In the genomic region with DNA sequence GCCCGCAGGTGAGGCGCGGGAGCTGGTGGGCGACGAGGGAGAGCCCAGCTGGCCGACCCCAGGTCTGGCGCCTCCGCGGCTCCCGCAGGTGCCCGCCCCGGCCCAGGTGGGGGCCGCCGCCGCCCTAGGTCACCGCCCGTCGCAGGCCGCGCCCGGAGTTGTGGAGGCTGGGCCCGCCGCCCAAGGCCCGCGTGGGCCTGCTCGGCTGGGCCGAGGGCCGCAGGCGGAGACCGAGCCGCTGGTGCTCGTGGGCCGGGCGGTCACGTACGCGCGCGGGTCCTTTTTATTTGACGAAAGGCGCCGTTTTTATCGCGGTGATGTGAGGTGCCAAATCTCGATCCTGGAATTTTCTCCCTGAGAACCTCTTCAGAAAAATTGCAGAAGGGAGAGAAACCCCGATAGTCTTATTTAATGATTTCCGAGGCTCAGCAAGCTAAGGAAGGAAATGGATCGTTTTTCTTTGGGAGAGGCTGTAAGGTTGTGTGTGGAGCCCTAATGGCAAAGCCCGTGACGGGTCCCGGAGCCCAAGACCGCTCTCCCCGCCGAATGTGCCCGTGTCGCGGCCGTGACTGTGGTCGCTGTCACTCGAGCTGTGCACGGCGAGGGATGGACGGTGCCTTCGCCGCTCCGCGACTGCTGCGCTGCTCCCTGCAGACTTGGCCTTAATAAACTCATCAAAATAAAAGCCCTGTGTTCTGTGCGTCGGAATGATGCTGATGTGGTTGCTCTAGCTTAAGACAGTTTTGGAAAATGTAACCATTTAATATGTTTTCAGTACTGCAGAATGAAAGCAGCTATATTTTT, we compare ENCODE assay signal across 8 cellular contexts. TPM values are rescaled to one million over a fixed set of nuclear protein-coding genes. Genes with fewer than 3 reads are reported as not detected.
DNase-seq lines count a peak whose midpoint lies in the region; ATAC-seq and TF ChIP-seq lines count a peak whose summit lies in the region.

No MANE protein-coding gene starts in this region.

- peaks cover 9% of the 10 kb centered on the region for H3K36me3 Mint-ChIP-seq in activated T-cell treated with anti-CD3 and anti-CD28 coated beads, Interleukin-2, amount 50 U/mL, for 24 hours (ENCODE audit: low read depth)
- peaks cover 3 to 5% of the 10 kb centered on the region in 2 donors for H3K36me3 Mint-ChIP-seq in stimulated activated naive B cell treated with anti-CD40 and anti-IgM and Interleukin-4, amounts not matched to agents 10 μg/mL and 1 μg/mL and 100 μg/mL, for 72 hours

- no peaks in the 10 kb centered on the region for H3K9me3 Mint-ChIP-seq in activated T-cell treated with anti-CD3 and anti-CD28 coated beads, Interleukin-2, amount 50 U/mL, for 24 hours
- no peaks in the 10 kb centered on the region for H3K9me3 Mint-ChIP-seq in stimulated activated naive B cell treated with anti-CD40 and anti-IgM and Interleukin-4, amounts not matched to agents 10 μg/mL and 1 μg/mL and 100 μg/mL, for 72 hours

- no peaks in the 10 kb centered on the region for H3K27me3 Mint-ChIP-seq in activated T-cell treated with anti-CD3 and anti-CD28 coated beads, Interleukin-2, amount 50 U/mL, for 24 hours
- H3K27me3 Mint-ChIP-seq in stimulated activated naive B cell treated with anti-CD40 and anti-IgM and Interleukin-4, amounts not matched to agents 10 μg/mL and 1 μg/mL and 100 μg/mL, for 72 hours = no peaks in the 10 kb centered on the region

- peak overlapping the region; percentile 92 for H3K4me3 ChIP-seq in epithelial cell of proximal tubule (ENCODE audit: low read depth, low read length)

- H3K27ac Mint-ChIP-seq in activated T-cell treated with anti-CD3 and anti-CD28 coated beads, Interleukin-2, amount 50 U/mL, for 24 hours = peak overlapping the region; percentile 81
- peak overlapping the region; percentile 85 for H3K27ac Mint-ChIP-seq in stimulated activated naive B cell treated with anti-CD40 and anti-IgM and Interleukin-4, amounts not matched to agents 10 μg/mL and 1 μg/mL and 100 μg/mL, for 72 hours

- H3K4me1 Mint-ChIP-seq in activated T-cell treated with anti-CD3 and anti-CD28 coated beads, Interleukin-2, amount 50 U/mL, for 24 hours (ENCODE audit: low read depth) = peaks cover 40% of the 10 kb centered on the region
- peaks cover 17 to 42% of the 10 kb centered on the region in 2 donors for H3K4me1 Mint-ChIP-seq in stimulated activated naive B cell treated with anti-CD40 and anti-IgM and Interleukin-4, amounts not matched to agents 10 μg/mL and 1 μg/mL and 100 μg/mL, for 72 hours

- TF ChIP-seq CTCF in epithelial cell of proximal tubule (conservative IDR thresholded peaks at IDR 0.05; ENCODE audit: low read depth, low read length) = no peak

- peak; percentile 6 for DNase-seq in NCI-H510A (lab: John Stamatoyannopoulos, UW)
- no peak for DNase-seq in NCI-H510A treated with DMSO at 0.1 percent for 48 hours (lab: John Stamatoyannopoulos, UW)
- peak; percentile 38 to 59 for DNase-seq in NOMO-1 (lab: John Stamatoyannopoulos, UW; ENCODE audit: unreplicated experiment in 2 of 2)
- DNase-seq in activated T-cell treated with anti-CD3 and anti-CD28 coated beads, Interleukin-2, amount 50 U/mL, for 24 hours = peak; percentile 64
- DNase-seq in epithelial cell of proximal tubule (ENCODE audit: low read depth) = no peak
- DNase-seq in middle frontal gyrus (ENCODE audit: extremely low spot score, low spot score) = peak; percentile 16
- peak; percentile 13 for DNase-seq in stimulated activated naive B cell treated with anti-CD40 and anti-IgM and Interleukin-4, amounts not matched to agents 10 μg/mL and 1 μg/mL and 100 μg/mL, for 72 hours

- ATAC-seq in HG02852 (IDR thresholded peaks at IDR 0.05; ENCODE audit: unreplicated experiment) = peak; percentile 46
- peak; percentile 60 to 61 for ATAC-seq in stimulated activated naive B cell treated with anti-CD40 and anti-IgM and Interleukin-4, amounts not matched to agents 10 μg/mL and 1 μg/mL and 100 μg/mL, for 72 hours (replicated peaks)

- peak overlapping the region; percentile 88 for H3K4me3 Mint-ChIP-seq in activated T-cell treated with anti-CD3 and anti-CD28 coated beads, Interleukin-2, amount 50 U/mL, for 24 hours
- H3K4me3 Mint-ChIP-seq in stimulated activated naive B cell treated with anti-CD40 and anti-IgM and Interleukin-4, amounts not matched to agents 10 μg/mL and 1 μg/mL and 100 μg/mL, for 72 hours = peak overlapping the region; percentile 92 to 94

RNA-seq across cellular contexts. Expression of a gene that starts 0.6 kb away (rescaled TPM):
- 27.0 and 30.9 TPM in 2 replicates for total RNA-seq in epithelial cell of proximal tubule

RNA-seq across cellular contexts. Expression of a gene that starts 28.4 kb away (rescaled TPM):
- 0.14 TPM in 1 of 2 replicates, not detected in the other for total RNA-seq in epithelial cell of proximal tubule

Comparison
In these comparisons a context has a peak if more than half of its experiments do, and no peak if none do; other contexts are left out.
1. DNase-seq: peak in NCI-H510A (single experiment), NOMO-1 (2 of 2), activated T-cell treated with anti-CD3 and anti-CD28 coated beads, Interleukin-2, amount 50 U/mL, for 24 hours (single experiment), middle frontal gyrus (single experiment) and stimulated activated naive B cell treated with anti-CD40 and anti-IgM and Interleukin-4, amounts not matched to agents 10 μg/mL and 1 μg/mL and 100 μg/mL, for 72 hours (single experiment); none in NCI-H510A treated with DMSO at 0.1 percent for 48 hours (single experiment) and epithelial cell of proximal tubule (single experiment).